ENCODE assay signal across 15 cellular contexts in the genomic region with DNA sequence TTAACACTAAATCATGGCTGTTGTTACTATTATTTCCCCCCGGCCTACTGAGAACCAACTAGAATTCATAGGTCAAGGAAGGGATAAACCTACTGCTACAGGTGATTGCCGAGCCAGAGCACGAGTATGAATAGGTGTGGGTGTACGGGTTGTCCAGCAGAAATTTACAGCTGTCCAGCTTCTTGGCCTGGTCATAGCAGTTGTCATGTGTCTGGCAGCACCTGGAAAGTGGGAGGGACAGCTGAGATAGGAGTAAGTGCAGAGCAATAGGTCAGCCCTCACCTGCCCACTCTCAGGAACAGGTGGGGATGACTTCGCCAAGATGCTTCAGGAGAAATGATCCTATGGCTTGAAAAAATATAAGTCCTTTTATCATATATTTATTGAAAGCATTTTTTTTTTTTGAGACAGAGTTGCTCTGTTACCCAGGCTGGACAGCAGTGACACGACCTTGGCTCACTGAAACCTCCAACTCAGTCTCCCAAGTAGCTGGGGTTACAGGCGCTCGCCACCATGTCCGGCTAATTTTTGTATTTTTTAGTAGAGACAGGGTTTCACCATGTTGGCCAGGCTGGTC. TPM values are rescaled to one million over a fixed set of nuclear protein-coding genes. Genes with fewer than 3 reads are reported as not detected.
DNase-seq lines count a peak whose midpoint lies in the region; ATAC-seq, FAIRE-seq and TF ChIP-seq lines count a peak whose summit lies in the region.
"Had no signal": no experiment of that assay in that cellular context is flagged by ENCODE, and none has a peak within 500 bp of the region (broad histone marks: within the 10 kb centered on the region; RNA-seq: fewer than 3 reads in every experiment).

No MANE protein-coding gene starts in this region.

- POLR2A ChIA-PET in SK-N-SH (lab: Yijun Ruan, JAX), result interaction anchor here (0.5 kb wide), 1 partner anchor 37 kb away, joined by 3 read pairs; no protein-coding TSS in a partner anchor

- H3K4me2 ChIP-seq in SK-N-SH (peak overlapping the region; percentile 85), Loucy (ENCODE audit: low read depth, low read length, poor library complexity, severe bottlenecking) (peak overlapping the region; percentile 98)

- peaks cover 14% of the 10 kb centered on the region for H3K4me1 Mint-ChIP-seq in brain

- WGBS in SK-N-SH (ENCODE audit: low lambda C conversion rate), result 43% methylated on average over 9 of the region's 9 CpGs
- WGBS in pancreas, 2 donors, result 17 to 27% methylated on average over 9 of the region's 9 CpGs

- no peaks in the 10 kb centered on the region for H3K9me2 ChIP-seq in SK-N-SH
- H3K9me2 ChIP-seq in Loucy (replicated peaks; ENCODE audit: low read depth, low read length), result no peaks in the 10 kb centered on the region

- H3K9me3 ChIP-seq in SK-N-SH (no peaks in the 10 kb centered on the region), Loucy (ENCODE audit: insufficient read depth, low read depth, low read length) (no peaks in the 10 kb centered on the region), pancreas (no peaks in the 10 kb centered on the region)
- H3K9me3 ChIP-seq: neutrophil, tibial nerve had no signal

- no peaks in the 10 kb centered on the region for H3K4me1 ChIP-seq in SK-N-SH (ENCODE audit: control insufficient read depth in 1 of 2, insufficient read depth in 2 of 2, low read depth in 1 of 2, low read length in 1 of 2)
- H3K4me1 ChIP-seq in Loucy (ENCODE audit: insufficient read depth, low read length, poor library complexity, severe bottlenecking), result peaks cover 5% of the 10 kb centered on the region
- H3K4me1 ChIP-seq in pancreas, result peaks cover 13 to 35% (median 26%) of the 10 kb centered on the region in 3 donors

- H4K20me1 ChIP-seq in SK-N-SH (ENCODE audit: insufficient read depth) (no peaks in the 10 kb centered on the region), Loucy (ENCODE audit: insufficient read depth, low read length, poor library complexity, severe bottlenecking) (no peaks in the 10 kb centered on the region)

- TF ChIP-seq RAD21 in SK-N-SH (IDR thresholded peaks at IDR 0.05; ENCODE audit: low read length), result no peak

- no peak overlapping the region for H3K9ac ChIP-seq in SK-N-SH
- H3K9ac ChIP-seq in Loucy (ENCODE audit: low read depth, low read length, poor library complexity, severe bottlenecking), result no peak overlapping the region

- FAIRE-seq in pancreas (lab: Jason Lieb, UNC), result no peak

- H3K27ac ChIP-seq in SK-N-SH (ENCODE audit: low read depth in 2 of 2, low read length in 1 of 2) (no peak overlapping the region), pancreas (peak overlapping the region; percentile 68 to 95 (median 92))
- H3K27ac ChIP-seq: neutrophil had no signal

- H3K27me3 ChIP-seq in SK-N-SH (ENCODE audit: insufficient read depth) (no peaks in the 10 kb centered on the region), Loucy (ENCODE audit: insufficient read depth, low read length, poor library complexity, severe bottlenecking) (no peaks in the 10 kb centered on the region), pancreas (no peaks in the 10 kb centered on the region)
- H3K27me3 ChIP-seq: neutrophil, tibial nerve had no signal

- H3K27me3 Mint-ChIP-seq in brain, result peaks cover 17% of the 10 kb centered on the region
- H3K27me3 Mint-ChIP-seq: CD4-positive, alpha-beta T cell had no signal

- ATAC-seq in SK-N-SH treated with all-trans-retinoic acid at 6 μM for 48 hours (no peak), pancreas (peak; percentile 42 to 58 (median 58)), HG03095 (IDR thresholded peaks at IDR 0.05; ENCODE audit: unreplicated experiment) (no peak)

- no peak overlapping the region for H3K4me3 ChIP-seq in SK-N-SH (ENCODE audit: low read depth in 2 of 2, low read length in 1 of 2)
- H3K4me3 ChIP-seq in Loucy (ENCODE audit: low read length, poor library complexity, severe bottlenecking), result no peak overlapping the region
- peak overlapping the region; percentile 41 to 53 (median 46) for H3K4me3 ChIP-seq in pancreas

- no peak for TF ChIP-seq EP300 in SK-N-SH (IDR thresholded peaks at IDR 0.05; ENCODE audit: borderline replicate concordance in 1 of 2, low read depth in 1 of 2, low read length in 1 of 2)

- H3K36me3 ChIP-seq in SK-N-SH (replicated peaks in 1 of 2; ENCODE audit: control insufficient read depth in 1 of 2, insufficient read depth in 2 of 2, low read length in 1 of 2) (no peaks in the 10 kb centered on the region), Loucy (ENCODE audit: insufficient read depth, low read length) (no peaks in the 10 kb centered on the region), pancreas (peaks cover 0 to 9% (median 0%) of the 10 kb centered on the region in 3 donors)
- H3K36me3 ChIP-seq: neutrophil, tibial nerve had no signal

- H3K27ac Mint-ChIP-seq in brain, result peak overlapping the region in 2 of 5 experiments; percentile 84 to 90
- H3K27ac Mint-ChIP-seq: CD4-positive, alpha-beta T cell had no signal

- H3F3A ChIP-seq in SK-N-SH (replicated peaks; ENCODE audit: insufficient read depth) (no peaks in the 10 kb centered on the region), Loucy (ENCODE audit: low read depth) (no peaks in the 10 kb centered on the region)

- CTCF ChIA-PET in SK-N-SH (lab: Yijun Ruan, JAX), result interaction anchor here (0.9 to 3.0 kb wide), 13 partner anchors 9 to 115 kb away, joined by 3 to 14 read pairs (median 4); a partner anchor contains a TSS

- TF ChIP-seq CTCF in SK-N-SH (IDR thresholded peaks at IDR 0.05) (no peak), Loucy (conservative IDR thresholded peaks at IDR 0.05; ENCODE audit: low read length) (no peak), brain (conservative IDR thresholded peaks at IDR 0.05) (no peak), pancreas (IDR thresholded peaks at IDR 0.05) (no peak)

- no peaks in the 10 kb centered on the region for H3K36me3 Mint-ChIP-seq in brain

- H3K4me3 Mint-ChIP-seq in brain, result peak overlapping the region in 3 of 5 experiments; percentile 94 to 97 (median 96)

- H3K79me2 ChIP-seq in SK-N-SH (ENCODE audit: insufficient read depth) (no peaks in the 10 kb centered on the region), Loucy (ENCODE audit: insufficient read depth, low read length) (no peaks in the 10 kb centered on the region)

- no peak for DNase-seq in SK-N-SH
- peak in 4 of 6 donors; percentile 82 to 91 (median 85) for DNase-seq in pancreas
- DNase-seq in islet precursor cell, result no peak
- no peak for DNase-seq in mesenteric fat pad (ENCODE audit: low spot score)

- intact Hi-C loops in pancreas (cut with DNase I), result no loop called here

- H2AFZ ChIP-seq in SK-N-SH (ENCODE audit: low read depth) (peak overlapping the region; percentile 93; the same call in 1 of the 2 replicates), Loucy (ENCODE audit: low read length) (peak overlapping the region; percentile 100; the same call in 1 of the 2 replicates)

- no peaks in the 10 kb centered on the region for H3K9me3 Mint-ChIP-seq in brain
- H3K9me3 Mint-ChIP-seq: CD4-positive, alpha-beta T cell; T-helper 1 cell treated with Interleukin-12 subunit alpha and Interleukin-12 subunit beta and Interleukin-4 antibody, amounts not matched to agents 30 μg/mL and 1 μg/mL, for 36 hours had no signal

TF ChIP-seq in SK-N-SH, 30 proteins besides CTCF, POLR2A, EP300 and RAD21 (continues in another document):
- no peak for TF ChIP-seq TAF1 (IDR thresholded peaks at IDR 0.05; ENCODE audit: borderline replicate concordance, low read depth, low read length)
- no peak for TF ChIP-seq MEF2A (IDR thresholded peaks at IDR 0.05; ENCODE audit: borderline replicate concordance, low read depth)
- no peak for TF ChIP-seq MXI1 (IDR thresholded peaks at IDR 0.05; ENCODE audit: low read depth, low read length)
- no peak for TF ChIP-seq FOSL2 (IDR thresholded peaks at IDR 0.05; ENCODE audit: borderline replicate concordance, low read depth)
- no peak for TF ChIP-seq FOXM1 (IDR thresholded peaks at IDR 0.05; ENCODE audit: low read depth)

TF ChIP-seq in SK-N-SH treated with all-trans-retinoic acid at 6 μM for 48 hours, 23 proteins besides CTCF, POLR2A, EP300 and RAD21 (continues in another document):
- TF ChIP-seq ARNTL (CRISPR knock-in tag; IDR thresholded peaks at IDR 0.05; ENCODE audit: borderline replicate concordance, low read depth), result no peak
- no peak for TF ChIP-seq OSR1 (CRISPR knock-in tag; IDR thresholded peaks at IDR 0.05)
- TF ChIP-seq ZNF565 (CRISPR knock-in tag; conservative IDR thresholded peaks at IDR 0.05; ENCODE audit: low read depth), result no peak
- no peak for TF ChIP-seq ZFP30 (CRISPR knock-in tag; IDR thresholded peaks at IDR 0.05)

RNA-seq across cellular contexts. Expression of a gene that starts 2.6 kb away (rescaled TPM):
- polyA plus RNA-seq in SK-N-SH (2012; rRNA removed) (not detected in 2 replicates), brain (ENCODE audit: insufficient read depth, low read depth, low replicate concordance) (not detected), pancreas (1,000 to 10,000 TPM; 7,592 to 7,821 TPM)
- polyA plus RNA-seq in SK-N-SH (2012; cell fraction: cytosol; rRNA removed), result not detected in 2 replicates
- polyA plus RNA-seq in SK-N-SH (2012; cell fraction: nucleus; rRNA removed), result not detected in 2 replicates
- total RNA-seq in pancreas (over 10,000 TPM in 2 of 6 donors, 1,000 to 10,000 TPM in 4; 4,900 to 12,528 (median 8,049) TPM), mesenteric fat pad (1.8 TPM)
- total RNA-seq: CD4-positive, alpha-beta T cell; H1; HT-29; lung microvascular endothelial cell had no signal
- polyA plus RNA-seq: H1 had no signal

RNA-seq across cellular contexts. Expression of a gene that starts 22.8 kb away (rescaled TPM):
- polyA plus RNA-seq in SK-N-SH (2012; rRNA removed) (1.1 and 1.4 TPM in 2 replicates), brain (ENCODE audit: insufficient read depth, low read depth, low replicate concordance) (2.0 TPM), pancreas (1 to 10 TPM; 1.4 to 2.1 TPM)
- polyA plus RNA-seq in SK-N-SH (2012; cell fraction: cytosol; rRNA removed), result 1.4 and 1.6 TPM in 2 replicates
- 1.4 and 1.5 TPM in 2 replicates for polyA plus RNA-seq in SK-N-SH (2012; cell fraction: nucleus; rRNA removed)
- total RNA-seq in pancreas (1 to 10 TPM in 4 of 6 donors, under 1 TPM in 2; 0.56 to 2.4 (median 1.3) TPM), mesenteric fat pad (1.6 TPM)

RNA-seq across cellular contexts. Expression of a gene that starts 31.9 kb away (rescaled TPM):
- polyA plus RNA-seq in SK-N-SH (2012; rRNA removed), result not detected in 2 replicates
- polyA plus RNA-seq in SK-N-SH (2012; cell fraction: cytosol; rRNA removed), result not detected in 2 replicates
- polyA plus RNA-seq in SK-N-SH (2012; cell fraction: nucleus; rRNA removed), result not detected in 2 replicates
- not detected for polyA plus RNA-seq in brain (ENCODE audit: insufficient read depth, low read depth, low replicate concordance)
- 1,000 to 10,000 TPM in 5 of 6 donors, 100 to 1,000 TPM in 1; 597 to 2,620 (median 1,226) TPM for total RNA-seq in pancreas
- polyA plus RNA-seq in pancreas, result not detected
- 976 TPM for total RNA-seq in mesenteric fat pad

RNA-seq across cellular contexts. Expression of a gene that starts 33.2 kb away (rescaled TPM):
- polyA plus RNA-seq in SK-N-SH (2012; rRNA removed) (not detected in 2 replicates), brain (ENCODE audit: insufficient read depth, low read depth, low replicate concordance) (not detected), pancreas (not detected)
- polyA plus RNA-seq in SK-N-SH (2012; cell fraction: cytosol; rRNA removed), result not detected in 2 replicates
- not detected in 2 replicates for polyA plus RNA-seq in SK-N-SH (2012; cell fraction: nucleus; rRNA removed)
- total RNA-seq in pancreas (1,000 to 10,000 TPM; 3,497 to 6,395 (median 4,297) TPM), mesenteric fat pad (7,466 TPM)

RNA-seq across cellular contexts. Expression of a gene that starts 44.0 kb away (rescaled TPM):
- polyA plus RNA-seq in SK-N-SH (2012; rRNA removed), result 1.3 and 1.7 TPM in 2 replicates
- polyA plus RNA-seq in SK-N-SH (2012; cell fraction: cytosol; rRNA removed), result 1.4 and 1.5 TPM in 2 replicates
- polyA plus RNA-seq in SK-N-SH (2012; cell fraction: nucleus; rRNA removed), result 1.7 and 2.2 TPM in 2 replicates
- 69.7 TPM for polyA plus RNA-seq in brain (ENCODE audit: insufficient read depth, low read depth, low replicate concordance)
- 1 to 10 TPM; 3.0 to 6.0 (median 4.8) TPM for total RNA-seq in pancreas
- 1 to 10 TPM; 3.0 to 4.8 TPM for polyA plus RNA-seq in pancreas
- total RNA-seq in mesenteric fat pad, result 0.58 TPM
- total RNA-seq: CD4-positive, alpha-beta T cell; HT-29; lung microvascular endothelial cell had no signal

Comparison
In these comparisons a context has a peak if more than half of its experiments do, and no peak if none do; other contexts are left out.
1. DNase-seq: peak in pancreas (4 of 6); none in SK-N-SH (single experiment), islet precursor cell (single experiment) and mesenteric fat pad (single experiment).
2. H3K27ac ChIP-seq: peak in pancreas (4 of 4); none in SK-N-SH (0 of 2).
3. H3K4me3 ChIP-seq: peak in pancreas (4 of 4); none in SK-N-SH (0 of 2) and Loucy (single experiment).
4. ATAC-seq: peak in pancreas (4 of 4); none in SK-N-SH treated with all-trans-retinoic acid at 6 μM for 48 hours (single experiment) and HG03095 (single experiment).
5. RNA of a gene that starts 2.6 kb away (polyA plus RNA-seq): 7,592 to 7,821 TPM in pancreas; not detected in SK-N-SH and not detected in brain (single experiment); every median in the first group is over 1,000 times any median in the second.